ENCODE assay signal across 8 cellular contexts in the genomic region with DNA sequence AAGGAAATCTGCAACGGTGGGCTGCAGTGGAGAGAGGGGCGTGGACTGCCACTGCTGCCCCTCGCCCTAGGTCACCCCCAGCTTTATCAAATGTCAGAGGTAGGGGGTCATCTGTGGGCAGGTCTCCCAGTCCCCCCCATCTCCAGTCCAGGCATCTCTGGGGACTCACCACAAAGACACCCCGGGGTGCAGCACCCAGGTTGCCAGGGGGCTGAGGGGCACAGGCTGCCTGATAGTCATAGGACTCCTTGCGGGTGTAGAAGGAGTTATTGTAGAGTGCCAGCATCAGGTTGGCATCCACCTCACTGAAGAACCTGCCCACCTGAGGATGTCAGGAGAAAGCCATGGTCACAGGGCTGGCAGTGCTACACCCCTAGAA. TPM values are rescaled to one million over a fixed set of nuclear protein-coding genes. Genes with fewer than 3 reads are reported as not detected.
DNase-seq lines count a peak whose midpoint lies in the region; ATAC-seq, FAIRE-seq and TF ChIP-seq lines count a peak whose summit lies in the region.
"Had no signal": no experiment of that assay in that cellular context is flagged by ENCODE, and none has a peak within 500 bp of the region (broad histone marks: within the 10 kb centered on the region; RNA-seq: fewer than 3 reads in every experiment).

No MANE protein-coding gene starts in this region.

- no peak for TF ChIP-seq EP300 in H1 (IDR thresholded peaks at IDR 0.05; ENCODE audit: borderline replicate concordance in 1 of 2, low read depth in 2 of 2, low read length in 2 of 2)

- peak overlapping the region; percentile 48 to 68 (median 59) for H3K4me3 ChIP-seq in H1 (ENCODE audit: extremely low read depth in 1 of 4, insufficient read depth in 2 of 4, low read depth in 3 of 4, low read length in 4 of 4)

- TF ChIP-seq POLR2A in H1 (IDR thresholded peaks at IDR 0.05; ENCODE audit: control extremely low read depth in 1 of 2, low read depth in 2 of 2, low read length in 2 of 2), result no peak

- no peak overlapping the region for H4K91ac ChIP-seq in H1 (replicated peaks; ENCODE audit: insufficient read length, low read length)

- H3K4me1 ChIP-seq in H1 (replicated peaks in 1 of 4; ENCODE audit: control insufficient read depth in 3 of 4, insufficient read depth in 4 of 4, low read length in 3 of 4), result peaks cover 0 to 15% (median 10%) of the 10 kb centered on the region in 4 experiments; a peak in 6 of 7 replicates

- H3K23ac ChIP-seq in H1 (ENCODE audit: insufficient read length), result no peak overlapping the region

- FAIRE-seq in H1 (lab: Jason Lieb, UNC), result no peak
- FAIRE-seq: A204.1 had no signal

- no peak; a peak in 1 of 4 replicates for TF ChIP-seq RAD21 in H1 (IDR thresholded peaks at IDR 0.05 in 1 of 2, conservative IDR thresholded peaks at IDR 0.05 in 1 of 2; ENCODE audit: low read depth in 2 of 2, low read length in 2 of 2)

- no peak for DNase-seq in activated CD4-positive, alpha-beta T cell treated with anti-CD3 and anti-CD28 coated beads for 36 hours
- no peak for DNase-seq in activated CD4-positive, alpha-beta T cell treated with anti-CD3 and anti-CD28 coated beads, Interleukin-2, amount 50 U/mL, for 48 hours
- DNase-seq in H1 (ENCODE audit: low read depth in 1 of 2, low spot score in 2 of 2) (no peak), NCI-H1105 (lab: John Stamatoyannopoulos, UW) (no peak), GM13977 (ENCODE audit: low spot score) (no peak)
- no peak for DNase-seq in stimulated activated naive CD8-positive, alpha-beta T cell treated with anti-CD3 and anti-CD28 coated beads, Interleukin-15, amount 100 ng/mL, for 72 hours
- DNase-seq: NK-92 treated with Interleukin-12 subunit alpha and Interleukin-12 subunit beta, amount 100 ng/mL, for 24 hours had no signal

- no peak for TF ChIP-seq CTCF in H1 (IDR thresholded peaks at IDR 0.05; ENCODE audit: control extremely low read depth in 1 of 3, insufficient read depth in 1 of 3, low read depth in 1 of 3, low read length in 3 of 3)
- TF ChIP-seq CTCF in GM13977 (IDR thresholded peaks at IDR 0.05; ENCODE audit: extremely low read depth, insufficient read depth, missing control alignments), result no peak

- H4K5ac ChIP-seq in H1 (ENCODE audit: insufficient read length, low read depth, low read length), result no peak overlapping the region

- H2AK5ac ChIP-seq in H1 (ENCODE audit: low read depth, low read length), result no peak overlapping the region

- no peaks in the 10 kb centered on the region for H3K79me2 ChIP-seq in H1 (ENCODE audit: control insufficient read depth in 1 of 2, insufficient read depth in 2 of 2, low read length in 2 of 2)

- no peak overlapping the region for H4K8ac ChIP-seq in H1 (ENCODE audit: extremely low read depth, insufficient read depth, low read length)

- no peaks in the 10 kb centered on the region for H3K36me3 ChIP-seq in H1 (ENCODE audit: control insufficient read depth in 2 of 4, insufficient read depth in 4 of 4, low read length in 3 of 4)

- peak overlapping the region in 3 of 4 experiments; percentile 3 to 58 (median 49); a peak in 4 of 7 replicates for H3K9ac ChIP-seq in H1 (replicated peaks in 1 of 4; ENCODE audit: extremely low read depth in 1 of 4, low read depth in 3 of 4, low read length in 3 of 4)

- no peak overlapping the region for H2BK12ac ChIP-seq in H1 (ENCODE audit: low read depth, low read length)

- H3K4ac ChIP-seq in H1 (replicated peaks; ENCODE audit: insufficient read length, low read depth, low read length), result no peak overlapping the region

- ATAC-seq in activated CD4-positive, alpha-beta T cell treated with anti-CD3 and anti-CD28 coated beads for 36 hours, result no peak
- ATAC-seq in stimulated activated naive CD8-positive, alpha-beta T cell treated with anti-CD3 and anti-CD28 coated beads, Interleukin-15, amount 100 ng/mL, for 72 hours, result no peak

- H3K4me1 Mint-ChIP-seq in activated CD4-positive, alpha-beta T cell treated with anti-CD3 and anti-CD28 coated beads for 36 hours, result peaks cover 12% of the 10 kb centered on the region
- H3K4me1 Mint-ChIP-seq in stimulated activated naive CD8-positive, alpha-beta T cell treated with anti-CD3 and anti-CD28 coated beads, Interleukin-15, amount 100 ng/mL, for 72 hours, result peaks cover 38% of the 10 kb centered on the region

- H3K4me3 Mint-ChIP-seq in activated CD4-positive, alpha-beta T cell treated with anti-CD3 and anti-CD28 coated beads for 36 hours, result peak overlapping the region; percentile 72
- peak overlapping the region; percentile 85 to 90 for H3K4me3 Mint-ChIP-seq in stimulated activated naive CD8-positive, alpha-beta T cell treated with anti-CD3 and anti-CD28 coated beads, Interleukin-15, amount 100 ng/mL, for 72 hours

- intact Hi-C loops in activated CD4-positive, alpha-beta T cell treated with anti-CD3 and anti-CD28 coated beads for 36 hours (cut with DNase I, micrococcal nuclease), result loop anchor here (1.0 to 2.0 kb wide), 8 partner anchors 15 to 250 kb away; a partner anchor contains a TSS

- H3K27me3 Mint-ChIP-seq in activated CD4-positive, alpha-beta T cell treated with anti-CD3 and anti-CD28 coated beads for 36 hours, result no peaks in the 10 kb centered on the region
- no peaks in the 10 kb centered on the region for H3K27me3 Mint-ChIP-seq in stimulated activated naive CD8-positive, alpha-beta T cell treated with anti-CD3 and anti-CD28 coated beads, Interleukin-15, amount 100 ng/mL, for 72 hours

- H2BK15ac ChIP-seq in H1 (ENCODE audit: low read length), result no peak overlapping the region

- no peak overlapping the region for H2BK20ac ChIP-seq in H1 (ENCODE audit: low read length)

- POLR2A ChIA-PET in activated CD4-positive, alpha-beta T cell treated with anti-CD3 and anti-CD28 coated beads for 36 hours (lab: Charles Lee), result no interaction called here
- POLR2A ChIA-PET in H1 (lab: Charles Lee; ENCODE audit: partially characterized antibody), result interaction anchor here (0.8 to 2.5 kb wide), 5 partner anchors 10 to 137 kb away, joined by 3 to 22 read pairs (median 4); a partner anchor contains a TSS

- no peaks in the 10 kb centered on the region for H3K36me3 Mint-ChIP-seq in activated CD4-positive, alpha-beta T cell treated with anti-CD3 and anti-CD28 coated beads for 36 hours (ENCODE audit: low read depth)

- H3K27ac ChIP-seq in H1 (ENCODE audit: low read depth, low read length), result no peak overlapping the region

- H3K56ac ChIP-seq in H1 (replicated peaks; ENCODE audit: insufficient read length, low read depth, low read length), result no peak overlapping the region

- no peak overlapping the region for H3K14ac ChIP-seq in H1 (ENCODE audit: insufficient read length)

- H3K9me3 ChIP-seq in H1 (ENCODE audit: insufficient read depth in 2 of 2, low read depth in 1 of 2, low read length in 1 of 2), result no peaks in the 10 kb centered on the region

- peaks cover 0 to 5% (median 2%) of the 10 kb centered on the region in 4 experiments; a peak in 3 of 7 replicates for H3K27me3 ChIP-seq in H1 (replicated peaks in 1 of 4; ENCODE audit: control insufficient read depth in 3 of 4, extremely low read depth in 1 of 4, insufficient read depth in 3 of 4, low read length in 3 of 4)

- no peaks in the 10 kb centered on the region for H3K9me3 Mint-ChIP-seq in activated CD4-positive, alpha-beta T cell treated with anti-CD3 and anti-CD28 coated beads for 36 hours (ENCODE audit: low read depth)
- H3K9me3 Mint-ChIP-seq in stimulated activated naive CD8-positive, alpha-beta T cell treated with anti-CD3 and anti-CD28 coated beads, Interleukin-15, amount 100 ng/mL, for 72 hours, result no peaks in the 10 kb centered on the region

- peak overlapping the region; percentile 76 to 91 for H3K4me2 ChIP-seq in H1 (ENCODE audit: insufficient read depth in 1 of 2, low read depth in 2 of 2, low read length in 2 of 2)

- no peak overlapping the region for H2BK120ac ChIP-seq in H1 (replicated peaks; ENCODE audit: low read depth, low read length)

- CTCF ChIA-PET in activated CD4-positive, alpha-beta T cell treated with anti-CD3 and anti-CD28 coated beads for 36 hours (lab: Charles Lee), result interaction anchor here (0.6 to 1.1 kb wide), 6 partner anchors 21 to 1438 kb away, joined by 3 to 4 read pairs (median 3); a partner anchor contains a TSS
- CTCF ChIA-PET in H1 (lab: Charles Lee; ENCODE audit: partially characterized antibody), result interaction anchor here (0.8 to 2.7 kb wide), 8 partner anchors 9 to 251 kb away, joined by 3 to 9 read pairs (median 4); a partner anchor contains a TSS

- H3K79me1 ChIP-seq in H1 (ENCODE audit: low read depth, low read length), result 0 out of 2 replicates have a peak, but pooled peaks cover 2% of the 10 kb centered on the region

- H3K27ac Mint-ChIP-seq in activated CD4-positive, alpha-beta T cell treated with anti-CD3 and anti-CD28 coated beads for 36 hours, result peak overlapping the region; percentile 74
- peak overlapping the region; percentile 74 to 94 for H3K27ac Mint-ChIP-seq in stimulated activated naive CD8-positive, alpha-beta T cell treated with anti-CD3 and anti-CD28 coated beads, Interleukin-15, amount 100 ng/mL, for 72 hours

- peaks cover 12% of the 10 kb centered on the region; the same call in 1 of the 2 replicates for H3K23me2 ChIP-seq in H1 (ENCODE audit: low read depth, low read length)

- no peak overlapping the region for H2AFZ ChIP-seq in H1 (ENCODE audit: low read length)

- no peak overlapping the region for H2BK5ac ChIP-seq in H1 (ENCODE audit: low read depth, low read length)

- in situ Hi-C loops in GM13977 (cut with MboI; ENCODE audit: low pct_unique_long_range_greater_than_20kb, low sequenced_read_pairs, unreplicated experiment), result no loop called here

- WGBS in H1 (ENCODE audit: extremely low coverage in 1 of 2, insufficient coverage in 1 of 2, insufficient read length in 1 of 2, insufficient replicate concordance in 2 of 2, low coverage in 1 of 2, low lambda C conversion rate in 2 of 2, missing lambda C conversion rate in 1 of 2), 2 experiments, result 85% methylated on average over 5 of the region's 5 CpGs; no CpG with 5 or more reads in 1 of the 2 experiments

- H3K18ac ChIP-seq in H1 (ENCODE audit: extremely low read depth, low read length), result no peak overlapping the region

- peaks cover 0 to 2% of the 10 kb centered on the region in 2 experiments for H4K20me1 ChIP-seq in H1 (replicated peaks in 1 of 2; ENCODE audit: control insufficient read depth in 1 of 2, insufficient read depth in 2 of 2, low read length in 2 of 2)

RNA-seq across cellular contexts. Expression of a gene that starts 6.5 kb away (rescaled TPM):
- total RNA-seq in activated CD4-positive, alpha-beta T cell treated with anti-CD3 and anti-CD28 coated beads for 36 hours, result 10 to 100 TPM; 13.1 to 16.1 TPM
- 25.3 and 25.4 TPM in 2 replicates for total RNA-seq in H1 (2021; fragmentation: NEBNext Ultra II Directional; extraction: Animal tissue kit (Norgen Biotek cat#: 25700))
- 32.4 and 41.9 TPM in 2 replicates for polyA plus RNA-seq in H1 (2011; rRNA removed)
- polyA plus RNA-seq in H1 (2011; cell fraction: cytosol; rRNA removed), result 28.3 TPM
- 26.5 TPM for polyA plus RNA-seq in H1 (2011; cell fraction: nucleus; rRNA removed)
- polyA plus RNA-seq in H1 (2012, experiment 1 of 2), result 14.1 to 22.1 TPM (median 19.9 TPM) in 4 replicates
- 26.6 TPM for polyA plus RNA-seq in H1 (2012, experiment 2 of 2)
- 38.1 TPM for polyA plus RNA-seq in H1 (2013, experiment 1 of 2)
- 41.2 TPM for polyA plus RNA-seq in H1 (2013, experiment 2 of 2)
- polyA minus RNA-seq in H1 (2011; rRNA and poly(A)+ RNA removed), result 18.7 and 24.3 TPM in 2 replicates
- polyA minus RNA-seq in H1 (2011; cell fraction: cytosol; rRNA and poly(A)+ RNA removed), result 20.0 TPM
- polyA minus RNA-seq in H1 (2011; cell fraction: nucleus; rRNA and poly(A)+ RNA removed), result 14.9 TPM

RNA-seq across cellular contexts. Expression of a gene that starts 15.2 kb away (rescaled TPM):
- total RNA-seq in activated CD4-positive, alpha-beta T cell treated with anti-CD3 and anti-CD28 coated beads for 36 hours, result 10 to 100 TPM; 10.3 to 14.3 TPM
- total RNA-seq in H1 (2021; fragmentation: NEBNext Ultra II Directional; extraction: Animal tissue kit (Norgen Biotek cat#: 25700)), result 9.8 and 9.9 TPM in 2 replicates
- 34.0 and 34.5 TPM in 2 replicates for polyA plus RNA-seq in H1 (2011; rRNA removed)
- 22.8 TPM for polyA plus RNA-seq in H1 (2011; cell fraction: cytosol; rRNA removed)
- polyA plus RNA-seq in H1 (2011; cell fraction: nucleus; rRNA removed), result 24.8 TPM
- polyA plus RNA-seq in H1 (2012, experiment 1 of 2), result 10.0 to 19.4 TPM (median 15.1 TPM) in 4 replicates
- 22.1 TPM for polyA plus RNA-seq in H1 (2012, experiment 2 of 2)
- polyA plus RNA-seq in H1 (2013, experiment 1 of 2), result 11.8 TPM
- 12.9 TPM for polyA plus RNA-seq in H1 (2013, experiment 2 of 2)
- 9.2 and 14.0 TPM in 2 replicates for polyA minus RNA-seq in H1 (2011; rRNA and poly(A)+ RNA removed)
- 6.3 TPM for polyA minus RNA-seq in H1 (2011; cell fraction: cytosol; rRNA and poly(A)+ RNA removed)
- 7.3 TPM for polyA minus RNA-seq in H1 (2011; cell fraction: nucleus; rRNA and poly(A)+ RNA removed)

RNA-seq across cellular contexts. Expression of a gene that starts 15.3 kb away (rescaled TPM):
- 10 to 100 TPM; 42.5 to 43.0 TPM for total RNA-seq in activated CD4-positive, alpha-beta T cell treated with anti-CD3 and anti-CD28 coated beads for 36 hours
- 25.0 and 28.4 TPM in 2 replicates for total RNA-seq in H1 (2021; fragmentation: NEBNext Ultra II Directional; extraction: Animal tissue kit (Norgen Biotek cat#: 25700))
- polyA plus RNA-seq in H1 (2011; rRNA removed), result 51.4 and 52.3 TPM in 2 replicates
- polyA plus RNA-seq in H1 (2011; cell fraction: cytosol; rRNA removed), result 53.3 TPM
- 91.8 TPM for polyA plus RNA-seq in H1 (2011; cell fraction: nucleus; rRNA removed)
- 18.1 to 35.5 TPM (median 31.5 TPM) in 4 replicates for polyA plus RNA-seq in H1 (2012, experiment 1 of 2)
- 26.4 TPM for polyA plus RNA-seq in H1 (2012, experiment 2 of 2)
- polyA plus RNA-seq in H1 (2013, experiment 1 of 2), result 14.6 TPM
- polyA plus RNA-seq in H1 (2013, experiment 2 of 2), result 13.2 TPM
- 54.5 and 61.1 TPM in 2 replicates for polyA minus RNA-seq in H1 (2011; rRNA and poly(A)+ RNA removed)
- polyA minus RNA-seq in H1 (2011; cell fraction: cytosol; rRNA and poly(A)+ RNA removed), result 13.8 TPM
- polyA minus RNA-seq in H1 (2011; cell fraction: nucleus; rRNA and poly(A)+ RNA removed), result 20.9 TPM

RNA-seq across cellular contexts. Expression of a gene that starts 20.3 kb away (rescaled TPM):
- total RNA-seq in activated CD4-positive, alpha-beta T cell treated with anti-CD3 and anti-CD28 coated beads for 36 hours, result 1 to 10 TPM; 1.0 to 1.3 TPM
- 0.54 and 0.56 TPM in 2 replicates for total RNA-seq in H1 (2021; fragmentation: NEBNext Ultra II Directional; extraction: Animal tissue kit (Norgen Biotek cat#: 25700))
- polyA plus RNA-seq in H1 (2011; rRNA removed), result 0.79 and 0.93 TPM in 2 replicates
- 0.96 TPM for polyA plus RNA-seq in H1 (2011; cell fraction: cytosol; rRNA removed)
- polyA plus RNA-seq in H1 (2011; cell fraction: nucleus; rRNA removed), result 2.1 TPM
- polyA plus RNA-seq in H1 (2012, experiment 1 of 2), result 0.18 to 0.96 TPM (median 0.41 TPM) in 4 replicates
- polyA plus RNA-seq in H1 (2012, experiment 2 of 2), result 0.20 TPM
- polyA plus RNA-seq in H1 (2013, experiment 1 of 2), result 0.67 TPM
- 0.40 TPM for polyA plus RNA-seq in H1 (2013, experiment 2 of 2)
- 0.32 TPM in 2 replicates for polyA minus RNA-seq in H1 (2011; rRNA and poly(A)+ RNA removed)
- polyA minus RNA-seq in H1 (2011; cell fraction: cytosol; rRNA and poly(A)+ RNA removed), result not detected
- polyA minus RNA-seq in H1 (2011; cell fraction: nucleus; rRNA and poly(A)+ RNA removed), result 0.50 TPM

RNA-seq across cellular contexts. Expression of a gene that starts 25.2 kb away (rescaled TPM):
- total RNA-seq in activated CD4-positive, alpha-beta T cell treated with anti-CD3 and anti-CD28 coated beads for 36 hours, result 10 to 100 TPM; 30.8 to 50.7 TPM
- 10.3 and 11.2 TPM in 2 replicates for total RNA-seq in H1 (2021; fragmentation: NEBNext Ultra II Directional; extraction: Animal tissue kit (Norgen Biotek cat#: 25700))
- polyA plus RNA-seq in H1 (2011; rRNA removed), result 15.7 and 15.9 TPM in 2 replicates
- 20.5 TPM for polyA plus RNA-seq in H1 (2011; cell fraction: cytosol; rRNA removed)
- 22.6 TPM for polyA plus RNA-seq in H1 (2011; cell fraction: nucleus; rRNA removed)
- 12.1 to 16.1 TPM (median 13.6 TPM) in 4 replicates for polyA plus RNA-seq in H1 (2012, experiment 1 of 2)
- polyA plus RNA-seq in H1 (2012, experiment 2 of 2), result 7.0 TPM
- polyA plus RNA-seq in H1 (2013, experiment 1 of 2), result 7.7 TPM
- polyA plus RNA-seq in H1 (2013, experiment 2 of 2), result 7.1 TPM
- polyA minus RNA-seq in H1 (2011; rRNA and poly(A)+ RNA removed), result 4.5 and 5.8 TPM in 2 replicates
- 2.0 TPM for polyA minus RNA-seq in H1 (2011; cell fraction: cytosol; rRNA and poly(A)+ RNA removed)
- polyA minus RNA-seq in H1 (2011; cell fraction: nucleus; rRNA and poly(A)+ RNA removed), result 10.0 TPM
